Comparison of ENCODE assay signal across 10 cellular contexts in the genomic region with DNA sequence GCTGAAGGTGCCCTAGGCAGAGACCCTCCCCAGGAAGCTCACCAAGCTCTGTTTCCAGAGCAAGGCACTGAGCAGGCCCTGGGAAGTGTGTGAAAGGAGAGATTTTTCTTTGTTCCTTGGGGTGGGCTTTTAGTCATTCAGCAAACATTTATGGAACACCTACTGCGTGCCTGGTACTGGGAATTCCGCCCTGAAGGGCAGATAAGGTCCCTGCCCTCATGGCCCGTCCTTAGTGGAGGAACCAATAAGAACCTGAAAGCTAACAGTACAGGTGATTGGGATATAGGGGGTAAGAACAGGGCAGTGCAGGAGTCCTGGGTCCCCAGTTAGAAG. TPM values are rescaled to one million over a fixed set of nuclear protein-coding genes. Genes with fewer than 3 reads are reported as not detected.
DNase-seq lines count a peak whose midpoint lies in the region; ATAC-seq, FAIRE-seq and TF ChIP-seq lines count a peak whose summit lies in the region.
"Had no signal": no experiment of that assay in that cellular context is flagged by ENCODE, and none has a peak within 500 bp of the region (broad histone marks: within the 10 kb centered on the region; RNA-seq: fewer than 3 reads in every experiment).

No MANE protein-coding gene starts in this region.

- no peak for TF ChIP-seq CTCF in kidney (IDR thresholded peaks at IDR 0.05; ENCODE audit: borderline replicate concordance, extremely low read depth, insufficient read depth)

- H3K9ac ChIP-seq in kidney (ENCODE audit: low read length in 2 of 2) = peak overlapping the region; percentile 29 to 96

- H3K27ac ChIP-seq in kidney (ENCODE audit: low read depth in 2 of 2, low read length in 2 of 2) (peak overlapping the region; percentile 93), temporal lobe (ENCODE audit: low read depth, low read length) (peak overlapping the region; percentile 95)

- FAIRE-seq in kidney (lab: Jason Lieb, UNC) = no peak

- no peaks in the 10 kb centered on the region for H3K9me3 ChIP-seq in kidney (ENCODE audit: control insufficient read depth in 1 of 2, low read length in 2 of 2)

- peaks cover 9% of the 10 kb centered on the region for H3K36me3 Mint-ChIP-seq in activated CD4-positive, alpha-beta T cell treated with anti-CD3 and anti-CD28 coated beads for 36 hours (ENCODE audit: low read depth)
- H3K36me3 Mint-ChIP-seq in activated naive CD8-positive, alpha-beta T cell treated with anti-CD3 and anti-CD28 coated beads, Interleukin-2, amount 10 ng/mL, durations not matched to agents 7 days and 5 days = peaks cover 4% of the 10 kb centered on the region

- peak overlapping the region; percentile 50 to 81 for H3K4me3 ChIP-seq in kidney (ENCODE audit: low read length in 2 of 2)

- CTCF ChIA-PET in activated CD4-positive, alpha-beta T cell treated with anti-CD3 and anti-CD28 coated beads for 36 hours (lab: Charles Lee) = interaction anchor here (0.6 to 1.2 kb wide), 5 partner anchors 8 to 42 kb away, joined by 3 to 5 read pairs (median 4); a partner anchor contains a TSS

- no peak for ATAC-seq in activated CD4-positive, alpha-beta T cell treated with anti-CD3 and anti-CD28 coated beads for 36 hours
- no peak for ATAC-seq in activated naive CD8-positive, alpha-beta T cell treated with anti-CD3 and anti-CD28 coated beads, Interleukin-2, amount 10 ng/mL, durations not matched to agents 7 days and 5 days (ENCODE audit: low read depth)
- no peak for ATAC-seq in GM21381 (IDR thresholded peaks at IDR 0.05; ENCODE audit: unreplicated experiment)
- no peak for ATAC-seq in GM18520 (IDR thresholded peaks at IDR 0.05; ENCODE audit: unreplicated experiment)

- peaks cover 12 to 23% of the 10 kb centered on the region in 2 donors for H3K4me1 ChIP-seq in kidney (ENCODE audit: control insufficient read depth in 1 of 2, insufficient read depth in 1 of 2, low read depth in 1 of 2, low read length in 2 of 2)

- H3K9me3 Mint-ChIP-seq in activated CD4-positive, alpha-beta T cell treated with anti-CD3 and anti-CD28 coated beads for 36 hours (ENCODE audit: low read depth) = no peaks in the 10 kb centered on the region
- H3K9me3 Mint-ChIP-seq in activated naive CD8-positive, alpha-beta T cell treated with anti-CD3 and anti-CD28 coated beads, Interleukin-2, amount 10 ng/mL, durations not matched to agents 7 days and 5 days = no peaks in the 10 kb centered on the region

- POLR2A ChIA-PET in activated CD4-positive, alpha-beta T cell treated with anti-CD3 and anti-CD28 coated beads for 36 hours (lab: Charles Lee) = interaction anchor here (0.5 to 1.2 kb wide), 2 partner anchors 63 to 843 kb away, joined by 4 read pairs; a partner anchor contains a TSS
- POLR2A ChIA-PET in activated naive CD8-positive, alpha-beta T cell treated with anti-CD3 and anti-CD28 coated beads, Interleukin-2, amount 10 ng/mL, durations not matched to agents 7 days and 5 days (lab: Charles Lee) = interaction anchor here (0.6 to 6.1 kb wide), 18 partner anchors 10 to 74 kb away, joined by 3 to 145 read pairs (median 4); a partner anchor contains a TSS

- peak overlapping the region; percentile 84 for H3K4me3 Mint-ChIP-seq in activated CD4-positive, alpha-beta T cell treated with anti-CD3 and anti-CD28 coated beads for 36 hours
- peak overlapping the region; percentile 89 for H3K4me3 Mint-ChIP-seq in activated naive CD8-positive, alpha-beta T cell treated with anti-CD3 and anti-CD28 coated beads, Interleukin-2, amount 10 ng/mL, durations not matched to agents 7 days and 5 days

- no peaks in the 10 kb centered on the region for H3K27me3 Mint-ChIP-seq in activated CD4-positive, alpha-beta T cell treated with anti-CD3 and anti-CD28 coated beads for 36 hours
- peaks cover 5% of the 10 kb centered on the region for H3K27me3 Mint-ChIP-seq in activated naive CD8-positive, alpha-beta T cell treated with anti-CD3 and anti-CD28 coated beads, Interleukin-2, amount 10 ng/mL, durations not matched to agents 7 days and 5 days

- H3K36me3 ChIP-seq in kidney (ENCODE audit: control insufficient read depth in 1 of 2, insufficient read depth in 2 of 2, low read length in 2 of 2) = no peaks in the 10 kb centered on the region

- H3K4me1 Mint-ChIP-seq in activated CD4-positive, alpha-beta T cell treated with anti-CD3 and anti-CD28 coated beads for 36 hours = peaks cover 26% of the 10 kb centered on the region
- peaks cover 21% of the 10 kb centered on the region for H3K4me1 Mint-ChIP-seq in activated naive CD8-positive, alpha-beta T cell treated with anti-CD3 and anti-CD28 coated beads, Interleukin-2, amount 10 ng/mL, durations not matched to agents 7 days and 5 days

- H3K27ac Mint-ChIP-seq in activated CD4-positive, alpha-beta T cell treated with anti-CD3 and anti-CD28 coated beads for 36 hours = peak overlapping the region; percentile 94
- peak overlapping the region; percentile 92 for H3K27ac Mint-ChIP-seq in activated naive CD8-positive, alpha-beta T cell treated with anti-CD3 and anti-CD28 coated beads, Interleukin-2, amount 10 ng/mL, durations not matched to agents 7 days and 5 days

- DNase-seq in activated CD4-positive, alpha-beta T cell treated with anti-CD3 and anti-CD28 coated beads for 36 hours = no peak
- DNase-seq in activated CD4-positive, alpha-beta T cell treated with anti-CD3 and anti-CD28 coated beads, Interleukin-2, amount 50 U/mL, for 4 hours = no peak
- DNase-seq in activated naive CD8-positive, alpha-beta T cell treated with anti-CD3 and anti-CD28 coated beads, Interleukin-2, amount 10 ng/mL, durations not matched to agents 7 days and 5 days = no peak
- DNase-seq in kidney (no peak), DMS 273 (lab: John Stamatoyannopoulos, UW; ENCODE audit: unreplicated experiment) (no peak)

- intact Hi-C loops in activated CD4-positive, alpha-beta T cell treated with anti-CD3 and anti-CD28 coated beads for 36 hours (cut with DNase I, micrococcal nuclease) = loop anchor here in 1 of 2 experiments (2.0 to 5.0 kb wide), 2 partner anchors 26 to 38 kb away; a partner anchor contains a TSS
- intact Hi-C loops in kidney (cut with DNase I) = no loop called here

RNA-seq across cellular contexts. Expression of a gene that starts 3.9 kb away (rescaled TPM):
- total RNA-seq in activated CD4-positive, alpha-beta T cell treated with anti-CD3 and anti-CD28 coated beads for 36 hours = 10 to 100 TPM; 69.9 to 74.7 TPM
- total RNA-seq in activated naive CD8-positive, alpha-beta T cell treated with anti-CD3 and anti-CD28 coated beads, Interleukin-2, amount 10 ng/mL, durations not matched to agents 7 days and 5 days = 10 to 100 TPM; 63.2 to 69.1 TPM
- total RNA-seq in kidney = 65.5 TPM
- 127 TPM for polyA plus RNA-seq in kidney (ENCODE audit: insufficient read depth, low read depth, low replicate concordance)
- 9.8 TPM for total RNA-seq in temporal lobe

RNA-seq across cellular contexts. Expression of a gene that starts 10.0 kb away (rescaled TPM):
- under 1 TPM; 0.37 to 0.46 TPM for total RNA-seq in activated CD4-positive, alpha-beta T cell treated with anti-CD3 and anti-CD28 coated beads for 36 hours
- total RNA-seq in activated naive CD8-positive, alpha-beta T cell treated with anti-CD3 and anti-CD28 coated beads, Interleukin-2, amount 10 ng/mL, durations not matched to agents 7 days and 5 days = 1 to 10 TPM; 2.8 to 3.0 TPM
- total RNA-seq in kidney = 3.1 TPM
- 0.49 TPM for polyA plus RNA-seq in kidney (ENCODE audit: insufficient read depth, low read depth, low replicate concordance)
- total RNA-seq in temporal lobe = not detected

RNA-seq across cellular contexts. Expression of a gene that starts 12.6 kb away (rescaled TPM):
- not detected for total RNA-seq in activated CD4-positive, alpha-beta T cell treated with anti-CD3 and anti-CD28 coated beads for 36 hours
- not detected for total RNA-seq in activated naive CD8-positive, alpha-beta T cell treated with anti-CD3 and anti-CD28 coated beads, Interleukin-2, amount 10 ng/mL, durations not matched to agents 7 days and 5 days
- not detected for total RNA-seq in kidney
- polyA plus RNA-seq in kidney (ENCODE audit: insufficient read depth, low read depth, low replicate concordance) = not detected
- not detected for total RNA-seq in temporal lobe
- total RNA-seq: Daoy, lung microvascular endothelial cell had no signal

RNA-seq across cellular contexts. Expression of a gene that starts 17.7 kb away (rescaled TPM):
- 100 to 1,000 TPM; 142 to 144 TPM for total RNA-seq in activated CD4-positive, alpha-beta T cell treated with anti-CD3 and anti-CD28 coated beads for 36 hours
- total RNA-seq in activated naive CD8-positive, alpha-beta T cell treated with anti-CD3 and anti-CD28 coated beads, Interleukin-2, amount 10 ng/mL, durations not matched to agents 7 days and 5 days = 100 to 1,000 TPM; 161 to 166 TPM
- 61.5 TPM for total RNA-seq in kidney
- polyA plus RNA-seq in kidney (ENCODE audit: insufficient read depth, low read depth, low replicate concordance) = 135 TPM
- 49.4 TPM for total RNA-seq in temporal lobe

RNA-seq across cellular contexts. Expression of a gene that starts 21.9 kb away (rescaled TPM):
- total RNA-seq in activated CD4-positive, alpha-beta T cell treated with anti-CD3 and anti-CD28 coated beads for 36 hours = 100 to 1,000 TPM; 178 to 285 TPM
- 100 to 1,000 TPM; 168 to 195 TPM for total RNA-seq in activated naive CD8-positive, alpha-beta T cell treated with anti-CD3 and anti-CD28 coated beads, Interleukin-2, amount 10 ng/mL, durations not matched to agents 7 days and 5 days
- total RNA-seq in kidney (121 TPM), temporal lobe (19.2 TPM)
- 67.2 TPM for polyA plus RNA-seq in kidney (ENCODE audit: insufficient read depth, low read depth, low replicate concordance)
